ENCODE assay signal across 26 cellular contexts in the genomic region with DNA sequence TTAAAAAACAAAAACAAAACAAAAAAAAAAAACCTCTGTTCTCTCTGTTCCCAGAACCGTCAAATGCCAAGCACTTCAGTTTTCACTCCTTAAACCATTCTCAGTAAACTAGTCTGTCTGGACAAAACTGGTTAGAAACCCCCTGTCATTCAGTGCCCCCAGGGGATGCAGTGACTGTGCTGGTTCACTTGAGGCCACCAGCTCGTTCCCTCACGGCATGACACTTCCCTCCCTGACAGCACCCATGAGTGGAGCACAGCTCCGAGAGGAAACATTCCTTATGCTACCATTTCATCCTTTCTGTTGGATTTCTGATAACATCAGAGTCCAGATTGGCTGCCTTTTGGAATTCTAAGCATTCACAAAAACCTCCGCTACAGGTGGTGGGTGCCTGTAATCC.
"Had no signal": no experiment of that assay in that cellular context is flagged by ENCODE, and none has a peak within 500 bp of the region (broad histone marks: within the 10 kb centered on the region; RNA-seq: fewer than 3 reads in every experiment).

No MANE protein-coding gene starts in this region.

- H3K27me3 Mint-ChIP-seq: activated CD4-positive, alpha-beta T cell treated with anti-CD3 and anti-CD28 coated beads for 36 hours; activated naive CD8-positive, alpha-beta T cell treated with anti-CD3 and anti-CD28 coated beads for 36 hours had no signal

- H3K4me3 Mint-ChIP-seq: activated CD4-positive, alpha-beta memory T cell treated with anti-CD3 and anti-CD28 coated beads, Interleukin-2, amount 10 ng/mL, durations not matched to agents 7 days and 5 days; activated CD4-positive, alpha-beta T cell treated with anti-CD3 and anti-CD28 coated beads for 36 hours; activated naive CD4-positive, alpha-beta T cell treated with anti-CD3 and anti-CD28 coated beads, Interleukin-2, amount 10 ng/mL, durations not matched to agents 7 days and 5 days; activated naive CD8-positive, alpha-beta T cell treated with anti-CD3 and anti-CD28 coated beads for 36 hours; activated T-cell treated with anti-CD3 and anti-CD28 coated beads, Interleukin-2, amount 50 U/mL, for 72 hours had no signal

- H3K4me2 ChIP-seq: SK-N-SH had no signal

- H3K27ac ChIP-seq: breast epithelium, SJCRH30, WERI-Rb-1 had no signal

- H3K9me3 Mint-ChIP-seq: activated CD4-positive, alpha-beta memory T cell treated with anti-CD3 and anti-CD28 coated beads, Interleukin-2, amount 10 ng/mL, durations not matched to agents 7 days and 5 days; activated naive CD4-positive, alpha-beta T cell treated with anti-CD3 and anti-CD28 coated beads, Interleukin-2, amount 10 ng/mL, durations not matched to agents 7 days and 5 days; activated naive CD8-positive, alpha-beta T cell treated with anti-CD3 and anti-CD28 coated beads for 36 hours; activated T-cell treated with anti-CD3 and anti-CD28 coated beads, Interleukin-2, amount 50 U/mL, for 72 hours; activated T-helper 2 cell treated with anti-CD3 and anti-CD28 coated beads, Interferon-gamma antibody, Interleukin-2, Interleukin-4, amounts not matched to agents 10 μg/mL and 5 μg/mL and 100 μg/mL, durations not matched to agents 14 hours and 24 hours and 36 hours had no signal

- H3K36me3 ChIP-seq: breast epithelium had no signal

- H3K27ac Mint-ChIP-seq: activated CD4-positive, alpha-beta memory T cell treated with anti-CD3 and anti-CD28 coated beads, Interleukin-2, amount 10 ng/mL, durations not matched to agents 7 days and 5 days; activated CD4-positive, alpha-beta T cell treated with anti-CD3 and anti-CD28 coated beads for 36 hours; activated naive CD4-positive, alpha-beta T cell treated with anti-CD3 and anti-CD28 coated beads, Interleukin-2, amount 10 ng/mL, durations not matched to agents 7 days and 5 days; activated naive CD8-positive, alpha-beta T cell treated with anti-CD3 and anti-CD28 coated beads for 36 hours; activated T-cell treated with anti-CD3 and anti-CD28 coated beads, Interleukin-2, amount 50 U/mL, for 72 hours; activated T-helper 2 cell treated with anti-CD3 and anti-CD28 coated beads, Interferon-gamma antibody, Interleukin-2, Interleukin-4, amounts not matched to agents 10 μg/mL and 5 μg/mL and 100 μg/mL, durations not matched to agents 14 hours and 24 hours and 36 hours had no signal

- H3K4me1 Mint-ChIP-seq: activated CD4-positive, alpha-beta memory T cell treated with anti-CD3 and anti-CD28 coated beads, Interleukin-2, amount 10 ng/mL, durations not matched to agents 7 days and 5 days; activated CD4-positive, alpha-beta T cell treated with anti-CD3 and anti-CD28 coated beads for 36 hours; activated naive CD4-positive, alpha-beta T cell treated with anti-CD3 and anti-CD28 coated beads, Interleukin-2, amount 10 ng/mL, durations not matched to agents 7 days and 5 days; activated naive CD8-positive, alpha-beta T cell treated with anti-CD3 and anti-CD28 coated beads for 36 hours had no signal

- ATAC-seq: activated CD4-positive, alpha-beta T cell treated with anti-CD3 and anti-CD28 coated beads for 36 hours; activated T-cell treated with anti-CD3 and anti-CD28 coated beads, Interleukin-2, amount 50 U/mL, for 72 hours; Panc1 had no signal

- H3K4me1 ChIP-seq: breast epithelium had no signal

- H3K27me3 ChIP-seq: breast epithelium, SJCRH30 had no signal

- H3K9me3 ChIP-seq: breast epithelium, SJCRH30, SK-N-SH had no signal

- H3K36me3 Mint-ChIP-seq: activated naive CD4-positive, alpha-beta T cell treated with anti-CD3 and anti-CD28 coated beads, Interleukin-2, amount 10 ng/mL, durations not matched to agents 7 days and 5 days; activated naive CD8-positive, alpha-beta T cell treated with anti-CD3 and anti-CD28 coated beads for 36 hours had no signal

- DNase-seq: activated CD4-positive, alpha-beta memory T cell treated with anti-CD3 and anti-CD28 coated beads, Interleukin-2, amount 10 ng/mL, durations not matched to agents 7 days and 5 days; activated CD4-positive, alpha-beta T cell treated with anti-CD3 and anti-CD28 coated beads for 36 hours; activated CD4-positive, alpha-beta T cell treated with anti-CD3 and anti-CD28 coated beads, Interleukin-2, amount 50 U/mL, for 1 hour; activated gamma-delta T cell treated with Interleukin-2 at 50 U/mL for 16 hours; activated naive CD4-positive, alpha-beta T cell treated with anti-CD3 and anti-CD28 coated beads, Interleukin-2, amount 10 ng/mL, durations not matched to agents 7 days and 5 days; activated naive CD8-positive, alpha-beta T cell treated with anti-CD3 and anti-CD28 coated beads for 36 hours; activated T-cell treated with anti-CD3 and anti-CD28 coated beads for 4 hours; activated T-cell treated with anti-CD3 and anti-CD28 coated beads, Interleukin-2, amount 50 U/mL, for 72 hours; anterior cingulate cortex; caudate nucleus; NCI-H1092; NCI-H1930; NCI-H2107; NCI-H510A; NCI-H69; NK-92 treated with Interleukin-12 subunit alpha and Interleukin-12 subunit beta, amount 100 ng/mL, for 24 hours; OCI-M1; Right ventricle myocardium superior; RPMI8226; SJCRH30; SK-N-SH; T-helper 1 cell; WERI-Rb-1 had no signal

- H3K9ac ChIP-seq: SK-N-SH had no signal

- H3K4me3 ChIP-seq: breast epithelium, SJCRH30 had no signal
